Comparison of ENCODE assay signal across 8 cellular contexts in the genomic region with DNA sequence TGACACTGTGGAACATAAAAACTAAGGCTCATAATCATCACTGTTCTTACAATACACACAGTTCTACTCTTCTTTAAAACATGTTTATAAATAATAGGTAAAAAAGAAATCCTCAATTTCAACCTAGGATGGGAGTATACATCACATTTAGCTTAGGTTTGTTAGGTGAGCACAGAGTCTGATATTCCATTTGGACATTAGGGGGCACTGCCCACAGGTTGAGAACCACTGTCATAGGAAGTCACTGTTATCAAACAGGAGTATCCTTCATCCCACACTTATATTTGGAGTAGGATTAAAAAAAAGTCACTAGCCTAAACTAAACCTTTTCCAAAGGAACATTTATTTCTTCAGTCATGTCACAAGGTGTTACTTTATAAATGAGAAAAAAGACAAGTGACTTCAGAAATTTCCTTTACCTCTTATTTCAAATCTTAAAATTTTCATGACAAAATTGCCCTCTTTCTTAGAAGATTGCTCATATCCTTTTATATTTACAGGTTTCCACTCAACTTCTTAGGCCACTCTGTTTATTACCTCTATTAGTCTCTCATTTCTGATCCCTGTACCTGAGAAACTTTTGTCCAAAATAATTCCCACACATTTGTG.
DNase-seq lines count a peak whose midpoint lies in the region; ATAC-seq and TF ChIP-seq lines count a peak whose summit lies in the region.
"Had no signal": no experiment of that assay in that cellular context is flagged by ENCODE, and none has a peak within 500 bp of the region (broad histone marks: within the 10 kb centered on the region; RNA-seq: fewer than 3 reads in every experiment).

No MANE protein-coding gene starts in this region.

- H3K36me3 ChIP-seq in ascending aorta, result peaks cover 11 to 35% of the 10 kb centered on the region in 2 donors

- no peaks in the 10 kb centered on the region for H3K27me3 ChIP-seq in ascending aorta

- H3K9me3 ChIP-seq in ascending aorta, result peaks cover 6 to 34% of the 10 kb centered on the region in 2 donors

- peaks cover 10% of the 10 kb centered on the region for H3K36me3 Mint-ChIP-seq in activated naive CD8-positive, alpha-beta T cell treated with anti-CD3 and anti-CD28 coated beads, Interleukin-2, amount 50 U/mL, for 24 hours (ENCODE audit: low read depth)

- intact Hi-C loops in ascending aorta (cut with DNase I), result no loop called here

- peaks cover 16% of the 10 kb centered on the region for H3K9me3 Mint-ChIP-seq in activated naive CD8-positive, alpha-beta T cell treated with anti-CD3 and anti-CD28 coated beads, Interleukin-2, amount 50 U/mL, for 24 hours

- peak; percentile 89 for ATAC-seq in GM18511 (IDR thresholded peaks at IDR 0.05; ENCODE audit: unreplicated experiment)
- peak; percentile 85 for ATAC-seq in HG02623 (IDR thresholded peaks at IDR 0.05; ENCODE audit: unreplicated experiment)
- ATAC-seq in activated naive CD8-positive, alpha-beta T cell treated with anti-CD3 and anti-CD28 coated beads, Interleukin-2, amount 50 U/mL, for 24 hours, result no peak

- no peaks in the 10 kb centered on the region for H3K27me3 Mint-ChIP-seq in activated naive CD8-positive, alpha-beta T cell treated with anti-CD3 and anti-CD28 coated beads, Interleukin-2, amount 50 U/mL, for 24 hours
- H3K27me3 Mint-ChIP-seq: naive B cell had no signal

- no peaks in the 10 kb centered on the region for H3K4me1 Mint-ChIP-seq in activated naive CD8-positive, alpha-beta T cell treated with anti-CD3 and anti-CD28 coated beads, Interleukin-2, amount 50 U/mL, for 24 hours
- H3K4me1 Mint-ChIP-seq: naive B cell had no signal

- DNase-seq in RKO (ENCODE audit: low spot score) (peak; percentile 32), iPS-NIHi7 (ENCODE audit: extremely low spot score) (peak; percentile 23), NCI-H187 (lab: John Stamatoyannopoulos, UW) (no peak), ascending aorta (ENCODE audit: low spot score in 2 of 2) (no peak)
- no peak for DNase-seq in activated naive CD8-positive, alpha-beta T cell treated with anti-CD3 and anti-CD28 coated beads, Interleukin-2, amount 50 U/mL, for 24 hours
- DNase-seq: naive B cell had no signal

- H3K4me3 ChIP-seq in ascending aorta, result no peak overlapping the region

- H3K27ac Mint-ChIP-seq in activated naive CD8-positive, alpha-beta T cell treated with anti-CD3 and anti-CD28 coated beads, Interleukin-2, amount 50 U/mL, for 24 hours, result no peak overlapping the region
- H3K27ac Mint-ChIP-seq: naive B cell had no signal

- no peak for TF ChIP-seq CTCF in ascending aorta (IDR thresholded peaks at IDR 0.05)

- no peaks in the 10 kb centered on the region for H3K4me1 ChIP-seq in ascending aorta

- H3K27ac ChIP-seq in ascending aorta, result no peak overlapping the region

- H3K4me3 Mint-ChIP-seq in activated naive CD8-positive, alpha-beta T cell treated with anti-CD3 and anti-CD28 coated beads, Interleukin-2, amount 50 U/mL, for 24 hours, result no peak overlapping the region
- H3K4me3 Mint-ChIP-seq: naive B cell had no signal

Comparison
In these comparisons a context has a peak if more than half of its experiments do, and no peak if none do; other contexts are left out.
1. DNase-seq: peak in RKO (single experiment) and iPS-NIHi7 (single experiment); none in NCI-H187 (0 of 2), ascending aorta (0 of 2) and activated naive CD8-positive, alpha-beta T cell treated with anti-CD3 and anti-CD28 coated beads, Interleukin-2, amount 50 U/mL, for 24 hours (single experiment).